Comparison of ENCODE assay signal across 11 cellular contexts in the genomic region with DNA sequence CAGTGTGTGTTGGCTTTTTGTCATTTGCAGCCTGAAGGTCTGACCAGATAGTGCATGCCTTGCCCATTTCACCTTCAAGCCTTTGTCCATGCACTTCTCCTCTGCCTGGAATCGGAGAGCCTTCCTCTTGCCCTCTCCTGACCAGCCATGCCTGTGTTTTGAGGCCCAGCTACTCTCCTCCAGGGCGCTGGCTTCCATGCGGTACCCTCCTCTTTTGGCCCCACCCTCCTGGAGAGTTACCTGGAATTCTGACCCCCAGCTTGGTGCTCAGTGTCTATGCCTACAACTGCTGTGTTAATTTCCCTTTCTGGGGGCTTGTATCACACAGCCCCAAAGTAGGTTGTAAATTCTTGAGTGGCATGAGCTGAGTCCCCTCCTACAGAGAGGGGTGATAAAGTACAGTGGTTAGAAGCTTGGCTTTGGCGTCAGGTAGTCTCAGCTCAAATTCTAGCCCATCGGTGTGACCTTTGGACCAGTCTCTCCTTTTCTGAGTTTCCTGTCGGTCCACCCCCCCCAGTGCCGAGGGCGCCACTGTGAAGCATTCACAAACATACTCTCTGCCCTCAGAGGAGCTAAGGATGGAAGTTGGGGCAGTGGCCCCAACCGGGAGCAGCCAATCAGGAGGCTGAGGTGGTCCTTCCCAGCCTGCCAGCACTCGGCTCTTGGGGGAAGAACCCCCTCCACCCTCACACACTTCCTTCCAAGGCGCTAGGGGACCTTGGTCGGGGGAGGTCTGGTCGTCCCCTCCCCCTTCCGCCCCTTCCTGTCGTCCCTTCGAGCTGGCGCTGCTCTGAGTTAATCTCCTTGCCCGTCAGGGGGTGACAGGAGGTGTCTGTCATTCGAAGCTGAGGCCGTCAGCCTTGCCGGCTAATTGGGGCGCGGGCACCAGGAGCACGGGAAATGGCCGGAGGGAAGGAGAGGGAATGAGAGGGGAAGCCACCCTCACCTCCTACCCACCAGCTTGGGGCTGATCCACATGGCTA. TPM values are rescaled to one million over a fixed set of nuclear protein-coding genes. Genes with fewer than 3 reads are reported as not detected.
DNase-seq lines count a peak whose midpoint lies in the region; ATAC-seq and TF ChIP-seq lines count a peak whose summit lies in the region.
"Had no signal": no experiment of that assay in that cellular context is flagged by ENCODE, and none has a peak within 500 bp of the region (broad histone marks: within the 10 kb centered on the region; RNA-seq: fewer than 3 reads in every experiment).

No MANE protein-coding gene starts in this region.

- DNase-seq in Calu3, result peak; percentile 55
- DNase-seq in KG1 (lab: John Stamatoyannopoulos, UW), result peak; percentile 35
- DNase-seq in body of pancreas, result peak in 3 of 4 donors; percentile 55 to 72 (median 66)
- DNase-seq in natural killer cell, result no peak
- DNase-seq in NCI-H748 treated with DMSO at 0.1 percent for 48 hours (lab: John Stamatoyannopoulos, UW), result no peak
- DNase-seq in NCI-H2107 treated with DMSO at 0.1 percent for 48 hours (lab: John Stamatoyannopoulos, UW; ENCODE audit: unreplicated experiment), result no peak
- no peak for DNase-seq in GF-D8 (lab: John Stamatoyannopoulos, UW)
- DNase-seq: CD4-positive, alpha-beta memory T cell had no signal

- no peak overlapping the region for H3K4me3 ChIP-seq in body of pancreas
- H3K4me3 ChIP-seq: esophagus muscularis mucosa, lung had no signal

- BruUV-seq in Calu3 (replicated peaks; lab: Mats Ljungman, UMichigan), result no TSS peak

- TF ChIP-seq CTCF in Calu3 (IDR thresholded peaks at IDR 0.05; ENCODE audit: unreplicated experiment) (no peak), body of pancreas (IDR thresholded peaks at IDR 0.05) (no peak), natural killer cell (IDR thresholded peaks at IDR 0.05) (no peak)

- no peaks in the 10 kb centered on the region for H3K27me3 ChIP-seq in body of pancreas
- H3K27me3 ChIP-seq: esophagus muscularis mucosa had no signal

- peak overlapping the region in 3 of 4 donors; percentile 25 to 33 (median 25) for H3K27ac ChIP-seq in body of pancreas
- H3K27ac ChIP-seq: esophagus muscularis mucosa had no signal

- ATAC-seq in body of pancreas (no peak), natural killer cell (peak; percentile 28 to 51 (median 50)), GM18861 (IDR thresholded peaks at IDR 0.05; ENCODE audit: unreplicated experiment) (no peak)

- H3K4me1 Mint-ChIP-seq in Calu3 (ENCODE audit: low read depth, unreplicated experiment), result peaks cover 49% of the 10 kb centered on the region
- H3K4me1 Mint-ChIP-seq in natural killer cell, result peaks cover 60 to 75% of the 10 kb centered on the region in 2 donors

- peaks cover 54% of the 10 kb centered on the region for H3K4me1 ChIP-seq in body of pancreas

- H3K27me3 Mint-ChIP-seq in Calu3 (ENCODE audit: unreplicated experiment) (no peaks in the 10 kb centered on the region), natural killer cell (ENCODE audit: low read depth in 2 of 2) (no peaks in the 10 kb centered on the region)

- CTCF ChIA-PET in Calu3 (lab: Charles Lee), result interaction anchor here (0.7 to 2.4 kb wide), 6 partner anchors 58 to 77 kb away, joined by 3 to 8 read pairs (median 4); no protein-coding TSS in a partner anchor

- H3K9me3 Mint-ChIP-seq in Calu3 (ENCODE audit: low read depth, unreplicated experiment), result no peaks in the 10 kb centered on the region
- H3K9me3 Mint-ChIP-seq in natural killer cell, result no peaks in the 10 kb centered on the region
- H3K9me3 Mint-ChIP-seq: CD4-positive, alpha-beta memory T cell had no signal

- no peaks in the 10 kb centered on the region for H3K36me3 ChIP-seq in body of pancreas (replicated peaks in 1 of 2; ENCODE audit: insufficient read depth in 1 of 2, low read depth in 2 of 2)
- H3K36me3 ChIP-seq: esophagus muscularis mucosa had no signal

- intact Hi-C loops in Calu3 (cut with micrococcal nuclease; ENCODE audit: unreplicated experiment), result no loop called here
- intact Hi-C loops in body of pancreas (cut with DNase I), result no loop called here
- intact Hi-C loops in natural killer cell (cut with micrococcal nuclease), result no loop called here

- peaks cover 36% of the 10 kb centered on the region for H3K36me3 Mint-ChIP-seq in Calu3 (ENCODE audit: insufficient read depth, unreplicated experiment)
- H3K36me3 Mint-ChIP-seq in natural killer cell, result no peaks in the 10 kb centered on the region
- H3K36me3 Mint-ChIP-seq: CD4-positive, alpha-beta memory T cell had no signal

- no peaks in the 10 kb centered on the region for H3K9me3 ChIP-seq in body of pancreas
- H3K9me3 ChIP-seq: esophagus muscularis mucosa had no signal

- H3K4me3 Mint-ChIP-seq in Calu3 (ENCODE audit: low read depth, unreplicated experiment) (peak overlapping the region; percentile 1), natural killer cell (peak overlapping the region; percentile 60)

- H3K27ac Mint-ChIP-seq in Calu3 (ENCODE audit: unreplicated experiment) (no peak overlapping the region), natural killer cell (peak overlapping the region; percentile 65 to 77)
- H3K27ac Mint-ChIP-seq: CD4-positive, alpha-beta memory T cell had no signal

- 23 to 44% methylated on average over 19 to 25 of the region's 25 CpGs for WGBS in body of pancreas, 2 donors

- no peak for TF ChIP-seq POLR2A in body of pancreas (IDR thresholded peaks at IDR 0.05)

RNA-seq across cellular contexts. Expression of gene CXXC5, which starts 52.9 kb away (rescaled TPM):
- total RNA-seq in Calu3 (2022) (64.1 and 69.1 TPM in 2 replicates), body of pancreas (10 to 100 TPM; 86.6 to 87.7 TPM), natural killer cell (100 to 1,000 TPM in 1 of 3 donors, 10 to 100 TPM in 2; 75.6 to 124 (median 84.8) TPM)

Comparison
In these comparisons a context has a peak if more than half of its experiments do, and no peak if none do; other contexts are left out.
1. DNase-seq: peak in Calu3 (single experiment), KG1 (single experiment) and body of pancreas (3 of 4); none in natural killer cell (single experiment), NCI-H748 treated with DMSO at 0.1 percent for 48 hours (single experiment), NCI-H2107 treated with DMSO at 0.1 percent for 48 hours (single experiment) and GF-D8 (single experiment).
2. ATAC-seq: peak in natural killer cell (3 of 3); none in body of pancreas (single experiment) and GM18861 (single experiment).